ENCODE assay signal across 1 cellular context in genomic region chr4:126448093-126448820, GRCh38.
TF ChIP-seq lines count a peak whose summit lies in the region.

No MANE protein-coding gene starts in this region.

TF ChIP-seq in H1, 55 proteins besides CTCF, POLR2A, EP300 and RAD21 (continued from another document):
- TF ChIP-seq E2F6 (IDR thresholded peaks at IDR 0.05) (no peak), USF2 (IDR thresholded peaks at IDR 0.05; ENCODE audit: low read length) (no peak), CREB1 (IDR thresholded peaks at IDR 0.05) (no peak), POU5F1 (IDR thresholded peaks at IDR 0.05; ENCODE audit: low read depth, low read length) (no peak), GTF2F1 (IDR thresholded peaks at IDR 0.05; ENCODE audit: borderline replicate concordance, low read depth, low read length) (no peak), TEAD4 (IDR thresholded peaks at IDR 0.05; ENCODE audit: low read depth, low read length) (no peak), YY1 (IDR thresholded peaks at IDR 0.05; ENCODE audit: low read depth, low read length) (no peak)
TF ChIP-seq in H1: peak in this region for 0.
